19 cellular contexts compared by ENCODE assay signal in the genomic region with DNA sequence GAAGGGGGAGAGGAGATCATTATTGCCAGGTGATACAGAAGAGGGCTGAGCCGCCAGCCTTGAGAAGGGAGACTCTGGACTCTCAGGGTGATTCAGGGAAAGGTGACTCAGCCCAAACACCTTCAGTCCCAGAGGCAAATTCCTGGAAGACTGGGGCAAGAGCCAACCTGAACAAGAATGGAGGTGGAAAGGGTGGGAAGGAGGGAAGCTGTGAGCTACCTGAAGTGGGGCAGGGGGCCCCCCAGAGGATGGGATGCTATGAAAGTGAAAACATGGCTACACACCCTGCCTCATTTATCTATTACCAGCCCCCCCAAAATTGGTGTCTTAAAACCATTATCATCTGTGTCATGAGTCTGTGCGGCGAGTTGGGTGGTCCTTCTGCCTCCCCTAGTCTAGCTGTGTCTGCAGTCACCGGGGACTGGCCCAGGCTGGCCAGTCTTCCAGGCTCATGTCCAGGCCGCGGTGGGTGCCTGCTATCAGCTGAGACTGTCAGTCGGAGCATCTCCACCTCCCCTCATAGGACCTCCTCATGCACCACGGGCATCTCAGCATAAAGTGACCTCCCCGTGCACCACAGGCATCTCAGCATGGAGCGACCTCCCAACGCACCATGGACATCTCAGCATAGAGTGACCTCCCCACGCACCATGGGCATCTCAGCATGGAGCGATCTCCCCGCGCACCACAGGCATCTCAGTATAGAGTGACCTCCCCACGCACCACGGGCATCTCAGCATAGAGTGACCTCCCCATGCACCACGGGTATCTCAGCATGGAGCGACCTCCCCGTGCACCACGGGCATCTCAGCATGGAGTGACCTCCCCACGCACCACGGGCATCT. TPM values are rescaled to one million over a fixed set of nuclear protein-coding genes. Genes with fewer than 3 reads are reported as not detected.
A peak's percentile ranks its signal among the peaks of the same experiment; 100 is the strongest.
DNase-seq lines count a peak whose midpoint lies in the region; ATAC-seq lines count a peak whose summit lies in the region.
"Had no signal": no experiment of that assay in that cellular context is flagged by ENCODE, and none has a peak within 500 bp of the region (broad histone marks: within the 10 kb centered on the region; RNA-seq: fewer than 3 reads in every experiment).

No MANE protein-coding gene starts in this region.

- no peak for ATAC-seq in stimulated activated naive CD8-positive, alpha-beta T cell treated with anti-CD3 and anti-CD28 coated beads, Interleukin-15, Interleukin-2, amounts not matched to agents 100 U/mL and 50 U/mL, for 24 hours
- ATAC-seq: activated T-cell treated with anti-CD3 and anti-CD28 coated beads, Interleukin-2, amount 50 U/mL, for 4 hours; heart right ventricle; stimulated activated naive B cell treated with anti-CD40 and anti-IgM and Interleukin-4, amounts not matched to agents 10 μg/mL and 1 μg/mL and 100 μg/mL, for 72 hours had no signal

- H3K4me3 Mint-ChIP-seq in stimulated activated naive CD8-positive, alpha-beta T cell treated with anti-CD3 and anti-CD28 coated beads, Interleukin-15, Interleukin-2, amounts not matched to agents 100 ng/mL and 50 ng/mL, for 24 hours: no peak overlapping the region
- H3K4me3 Mint-ChIP-seq: activated CD4-positive, alpha-beta memory T cell treated with anti-CD3 and anti-CD28 coated beads, Interleukin-2, amount 10 ng/mL, durations not matched to agents 7 days and 5 days; activated naive CD8-positive, alpha-beta T cell; activated T-cell treated with anti-CD3 and anti-CD28 coated beads, Interleukin-2, amount 50 U/mL, for 4 hours; stimulated activated naive B cell treated with anti-CD40 and anti-IgM and Interleukin-4, amounts not matched to agents 10 μg/mL and 1 μg/mL and 100 μg/mL, for 72 hours had no signal

- H3K23ac ChIP-seq in mesendoderm (ENCODE audit: low read length): no peak overlapping the region

- no CpG with 5 or more reads among the region's 23 CpGs for WGBS in mesendoderm (ENCODE audit: extremely low coverage, insufficient coverage, low lambda C conversion rate)

- H3K79me1 ChIP-seq in mesendoderm (ENCODE audit: low read length): no peaks in the 10 kb centered on the region

- DNase-seq in stimulated activated naive CD8-positive, alpha-beta T cell treated with anti-CD3 and anti-CD28 coated beads, Interleukin-15, Interleukin-2, amounts not matched to agents 100 U/mL and 50 U/mL, for 24 hours: no peak
- peak; percentile 42 for DNase-seq in mesendoderm
- no peak for DNase-seq in NOMO-1 treated with DMSO at 0.1 percent for 48 hours (lab: John Stamatoyannopoulos, UW; ENCODE audit: unreplicated experiment)
- no peak for DNase-seq in substantia nigra (lab: John Stamatoyannopoulos, UW)
- no peak for DNase-seq in medulla oblongata (ENCODE audit: extremely low spot score)
- no peak for DNase-seq in DMS79 (lab: John Stamatoyannopoulos, UW)
- DNase-seq: activated CD4-positive, alpha-beta memory T cell treated with anti-CD3 and anti-CD28 coated beads, Interleukin-2, amount 10 ng/mL, durations not matched to agents 7 days and 5 days; brain microvascular endothelial cell; CD8-positive, alpha-beta memory T cell; heart right ventricle; left cardiac atrium; NCI-H446 treated with DMSO at 0.1 percent for 48 hours; stimulated activated naive B cell treated with anti-CD40 and anti-IgM and Interleukin-4, amounts not matched to agents 10 μg/mL and 1 μg/mL and 100 μg/mL, for 72 hours had no signal

- no peak overlapping the region for H4K8ac ChIP-seq in mesendoderm (ENCODE audit: low read depth, low read length)

- H3K4me1 Mint-ChIP-seq in stimulated activated naive CD8-positive, alpha-beta T cell treated with anti-CD3 and anti-CD28 coated beads, Interleukin-15, Interleukin-2, amounts not matched to agents 100 ng/mL and 50 ng/mL, for 24 hours (ENCODE audit: low read depth): peaks cover 8% of the 10 kb centered on the region

- H3K4me3 ChIP-seq in duodenal mucosa (ENCODE audit: low read depth in 1 of 2, low read length in 2 of 2) (peak overlapping the region in 1 of 2 donors; percentile 13), mesendoderm (ENCODE audit: low read length) (no peak overlapping the region)
- H3K4me3 ChIP-seq: heart right ventricle, prostate gland, vagina had no signal

- no peaks in the 10 kb centered on the region for H3K36me3 ChIP-seq in duodenal mucosa (ENCODE audit: control insufficient read depth in 1 of 2, insufficient read depth in 2 of 2, low read length in 2 of 2)
- no peaks in the 10 kb centered on the region for H3K36me3 ChIP-seq in mesendoderm (ENCODE audit: control insufficient read depth, insufficient read depth, low read length)
- H3K36me3 ChIP-seq: brain microvascular endothelial cell, heart right ventricle, prostate gland, vagina had no signal

- no peaks in the 10 kb centered on the region for H3K9me3 Mint-ChIP-seq in stimulated activated naive CD8-positive, alpha-beta T cell treated with anti-CD3 and anti-CD28 coated beads, Interleukin-15, Interleukin-2, amounts not matched to agents 100 ng/mL and 50 ng/mL, for 24 hours
- H3K9me3 Mint-ChIP-seq: activated CD4-positive, alpha-beta memory T cell treated with anti-CD3 and anti-CD28 coated beads, Interleukin-2, amount 10 ng/mL, durations not matched to agents 7 days and 5 days; activated T-cell treated with anti-CD3 and anti-CD28 coated beads, Interleukin-2, amount 50 U/mL, for 4 hours; CD8-positive, alpha-beta memory T cell; stimulated activated naive B cell treated with anti-CD40 and anti-IgM and Interleukin-4, amounts not matched to agents 10 μg/mL and 1 μg/mL and 100 μg/mL, for 72 hours had no signal

- H3K27ac ChIP-seq in duodenal mucosa (ENCODE audit: low read depth, low read length): peak overlapping the region; percentile 18
- H3K27ac ChIP-seq in mesendoderm (ENCODE audit: low read depth, low read length): no peak overlapping the region
- no peak overlapping the region for H3K27ac ChIP-seq in substantia nigra (ENCODE audit: low read depth, low read length, poor library complexity, severe bottlenecking)
- H3K27ac ChIP-seq: brain microvascular endothelial cell, heart right ventricle, prostate gland, vagina had no signal

- no peak overlapping the region for H2BK120ac ChIP-seq in mesendoderm (ENCODE audit: low read depth, low read length)

- no peak overlapping the region for H3K18ac ChIP-seq in mesendoderm (ENCODE audit: low read length)

- peaks cover 50% of the 10 kb centered on the region in 2 donors for H3K4me1 ChIP-seq in duodenal mucosa (ENCODE audit: control insufficient read depth in 1 of 2, insufficient read depth in 2 of 2, low read length in 2 of 2)
- H3K4me1 ChIP-seq in mesendoderm (ENCODE audit: control insufficient read depth, low read depth, low read length): no peaks in the 10 kb centered on the region
- H3K4me1 ChIP-seq: prostate gland had no signal

- no peaks in the 10 kb centered on the region for H3K27me3 Mint-ChIP-seq in stimulated activated naive CD8-positive, alpha-beta T cell treated with anti-CD3 and anti-CD28 coated beads, Interleukin-15, Interleukin-2, amounts not matched to agents 100 ng/mL and 50 ng/mL, for 24 hours
- H3K27me3 Mint-ChIP-seq: activated CD4-positive, alpha-beta memory T cell treated with anti-CD3 and anti-CD28 coated beads, Interleukin-2, amount 10 ng/mL, durations not matched to agents 7 days and 5 days; activated naive CD8-positive, alpha-beta T cell had no signal

- no peak overlapping the region for H2BK5ac ChIP-seq in mesendoderm (ENCODE audit: low read length)

- H3K79me2 ChIP-seq in mesendoderm (ENCODE audit: control insufficient read depth, insufficient read depth, low read length): no peaks in the 10 kb centered on the region

- no peak overlapping the region for H2BK15ac ChIP-seq in mesendoderm (replicated peaks; ENCODE audit: low read depth)

- no peaks in the 10 kb centered on the region for H3K27me3 ChIP-seq in duodenal mucosa (ENCODE audit: control insufficient read depth in 1 of 2, insufficient read depth in 2 of 2, low read length in 2 of 2)
- H3K27me3 ChIP-seq in mesendoderm (ENCODE audit: insufficient read depth, low read length, poor library complexity): no peaks in the 10 kb centered on the region
- H3K27me3 ChIP-seq: brain microvascular endothelial cell, heart right ventricle, vagina had no signal

- H3K9me3 ChIP-seq in duodenal mucosa (ENCODE audit: control insufficient read depth in 1 of 2, low read length in 2 of 2): no peaks in the 10 kb centered on the region
- H3K9me3 ChIP-seq: heart right ventricle, prostate gland, vagina had no signal

- no peak overlapping the region for H2AK5ac ChIP-seq in mesendoderm (ENCODE audit: low read length)

- H3K9ac ChIP-seq in duodenal mucosa (ENCODE audit: low read depth in 1 of 2, low read length in 2 of 2) (no peak overlapping the region), mesendoderm (ENCODE audit: low read length) (no peak overlapping the region)

- H3K36me3 Mint-ChIP-seq in stimulated activated naive CD8-positive, alpha-beta T cell treated with anti-CD3 and anti-CD28 coated beads, Interleukin-15, Interleukin-2, amounts not matched to agents 100 ng/mL and 50 ng/mL, for 24 hours (ENCODE audit: low read depth): no peaks in the 10 kb centered on the region
- H3K36me3 Mint-ChIP-seq: activated naive CD8-positive, alpha-beta T cell; CD8-positive, alpha-beta memory T cell; stimulated activated naive B cell treated with anti-CD40 and anti-IgM and Interleukin-4, amounts not matched to agents 10 μg/mL and 1 μg/mL and 100 μg/mL, for 72 hours had no signal

- H3K56ac ChIP-seq in mesendoderm (ENCODE audit: low read length): no peak overlapping the region

- H4K5ac ChIP-seq in mesendoderm (ENCODE audit: low read length): no peak overlapping the region

- no peak overlapping the region for H3K4me2 ChIP-seq in mesendoderm (ENCODE audit: low read length)

- H3K27ac Mint-ChIP-seq in stimulated activated naive CD8-positive, alpha-beta T cell treated with anti-CD3 and anti-CD28 coated beads, Interleukin-15, Interleukin-2, amounts not matched to agents 100 ng/mL and 50 ng/mL, for 24 hours: peak overlapping the region; percentile 34
- H3K27ac Mint-ChIP-seq: activated CD4-positive, alpha-beta memory T cell treated with anti-CD3 and anti-CD28 coated beads, Interleukin-2, amount 10 ng/mL, durations not matched to agents 7 days and 5 days; activated naive CD8-positive, alpha-beta T cell had no signal

- H3K4ac ChIP-seq in mesendoderm (ENCODE audit: low read depth, low read length): no peak overlapping the region

RNA-seq across cellular contexts. Expression of gene SLC47A2, which starts 3.2 kb away (rescaled TPM):
- polyA plus RNA-seq in mesendoderm (2013, experiment 1 of 2): not detected
- polyA plus RNA-seq in mesendoderm (2013, experiment 2 of 2): 0.03 TPM
- polyA plus RNA-seq: CD8-positive, alpha-beta memory T cell; heart right ventricle had no signal

RNA-seq across cellular contexts. Expression of gene ALDH3A1, which starts 28.5 kb away (rescaled TPM):
- 0.52 TPM for polyA plus RNA-seq in mesendoderm (2013, experiment 1 of 2)
- 0.55 TPM for polyA plus RNA-seq in mesendoderm (2013, experiment 2 of 2)
